1 cellular context compared by ENCODE assay signal in the genomic region with DNA sequence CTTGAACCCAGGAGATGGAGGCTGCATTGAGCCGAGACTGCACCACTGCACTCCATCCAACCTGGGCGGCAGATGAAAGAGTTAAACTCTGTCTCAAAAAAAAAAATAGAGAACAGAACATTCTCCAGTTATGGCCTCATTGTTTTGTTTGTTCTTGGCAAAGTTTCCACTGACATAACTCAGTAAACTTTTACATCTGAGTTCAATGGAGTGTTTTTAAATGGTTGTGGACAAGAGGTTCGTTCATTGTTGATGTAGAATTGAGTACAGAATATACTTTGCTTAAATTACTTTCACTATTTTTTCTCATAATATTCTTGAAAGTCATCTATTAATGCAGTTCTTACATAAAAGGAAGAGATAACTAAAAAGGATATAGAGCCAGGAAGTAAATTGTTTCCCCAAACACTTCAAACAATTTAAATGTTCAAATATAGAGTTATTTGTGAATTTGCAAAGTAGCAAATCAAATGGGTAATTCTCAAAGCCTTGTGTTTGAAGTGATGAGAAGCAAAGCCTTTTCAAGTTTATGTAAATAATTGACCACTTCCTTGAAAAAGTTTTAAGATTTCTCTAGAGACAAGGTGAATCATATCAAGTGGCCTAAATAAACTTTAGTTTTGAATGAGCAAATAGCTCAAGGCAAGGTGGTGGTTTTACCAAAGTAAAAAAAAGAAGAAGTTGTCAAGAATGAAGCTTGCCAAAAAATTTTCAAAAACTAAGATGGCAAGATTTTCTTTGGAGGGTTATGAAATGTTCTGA.
TF ChIP-seq lines count a peak whose summit lies in the region.

No MANE protein-coding gene starts in this region.

TF ChIP-seq in GM12878, 131 proteins besides CTCF, POLR2A, EP300 and RAD21 (continued from another document and continues in another):
- TF ChIP-seq USF1 (IDR thresholded peaks at IDR 0.05; ENCODE audit: borderline replicate concordance, extremely low read length, insufficient read depth, low read depth, low read length) = no peak
- TF ChIP-seq RUNX3 (IDR thresholded peaks at IDR 0.05; ENCODE audit: low read length) = peak; percentile 93
- TF ChIP-seq ATF7 (IDR thresholded peaks at IDR 0.05; ENCODE audit: low read depth) = peak; percentile 85
- TF ChIP-seq CBX5 (IDR thresholded peaks at IDR 0.05; ENCODE audit: low read depth) = no peak
- peak; percentile 48; the same call in 1 of the 2 replicates for TF ChIP-seq IRF4 (IDR thresholded peaks at IDR 0.05; ENCODE audit: low read depth, low read length)
- no peak for TF ChIP-seq REST (IDR thresholded peaks at IDR 0.05; ENCODE audit: low read depth, low read length)
- 0 out of 2 replicates have a peak, but pooled peaks have one; percentile 38 for TF ChIP-seq SPI1 (IDR thresholded peaks at IDR 0.05; ENCODE audit: borderline replicate concordance, insufficient read depth, low read depth, low read length)
- no peak for TF ChIP-seq ZNF274 (IDR thresholded peaks at IDR 0.05; ENCODE audit: insufficient read depth, insufficient read length)
- TF ChIP-seq HDGF (IDR thresholded peaks at IDR 0.05) = no peak
- TF ChIP-seq YY1 (IDR thresholded peaks at IDR 0.05; ENCODE audit: low read depth, low read length) = no peak
- TF ChIP-seq NFYA (IDR thresholded peaks at IDR 0.05; ENCODE audit: borderline replicate concordance, low read depth, low read length) = no peak
- peak; percentile 64; the same call in 1 of the 2 replicates for TF ChIP-seq ZBED1 (IDR thresholded peaks at IDR 0.05; ENCODE audit: borderline replicate concordance)
- TF ChIP-seq ZNF384 (IDR thresholded peaks at IDR 0.05; ENCODE audit: borderline replicate concordance, low read depth, low read length) = peak; percentile 66; the same call in 1 of the 2 replicates
- peak; percentile 23 for TF ChIP-seq IKZF1 (conservative IDR thresholded peaks at IDR 0.05)
- no peak for TF ChIP-seq SMC3 (IDR thresholded peaks at IDR 0.05; ENCODE audit: borderline replicate concordance, low read length)
- TF ChIP-seq, protein P1, sequence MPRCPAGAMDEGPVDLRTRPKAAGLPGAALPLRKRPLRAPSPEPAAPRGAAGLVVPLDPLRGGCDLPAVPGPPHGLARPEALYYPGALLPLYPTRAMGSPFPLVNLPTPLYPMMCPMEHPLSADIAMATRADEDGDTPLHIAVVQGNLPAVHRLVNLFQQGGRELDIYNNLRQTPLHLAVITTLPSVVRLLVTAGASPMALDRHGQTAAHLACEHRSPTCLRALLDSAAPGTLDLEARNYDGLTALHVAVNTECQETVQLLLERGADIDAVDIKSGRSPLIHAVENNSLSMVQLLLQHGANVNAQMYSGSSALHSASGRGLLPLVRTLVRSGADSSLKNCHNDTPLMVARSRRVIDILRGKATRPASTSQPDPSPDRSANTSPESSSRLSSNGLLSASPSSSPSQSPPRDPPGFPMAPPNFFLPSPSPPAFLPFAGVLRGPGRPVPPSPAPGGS (IDR thresholded peaks at IDR 0.05; ENCODE audit: borderline replicate concordance, insufficient read depth, low read depth, low read length, poor library complexity, severe bottlenecking) = peak; percentile 27
- no peak for TF ChIP-seq JUND (IDR thresholded peaks at IDR 0.05; ENCODE audit: low read depth, low read length)
- TF ChIP-seq DPF2 (IDR thresholded peaks at IDR 0.05) = no peak; the same call in 1 of the 2 replicates
- TF ChIP-seq, protein P2, sequence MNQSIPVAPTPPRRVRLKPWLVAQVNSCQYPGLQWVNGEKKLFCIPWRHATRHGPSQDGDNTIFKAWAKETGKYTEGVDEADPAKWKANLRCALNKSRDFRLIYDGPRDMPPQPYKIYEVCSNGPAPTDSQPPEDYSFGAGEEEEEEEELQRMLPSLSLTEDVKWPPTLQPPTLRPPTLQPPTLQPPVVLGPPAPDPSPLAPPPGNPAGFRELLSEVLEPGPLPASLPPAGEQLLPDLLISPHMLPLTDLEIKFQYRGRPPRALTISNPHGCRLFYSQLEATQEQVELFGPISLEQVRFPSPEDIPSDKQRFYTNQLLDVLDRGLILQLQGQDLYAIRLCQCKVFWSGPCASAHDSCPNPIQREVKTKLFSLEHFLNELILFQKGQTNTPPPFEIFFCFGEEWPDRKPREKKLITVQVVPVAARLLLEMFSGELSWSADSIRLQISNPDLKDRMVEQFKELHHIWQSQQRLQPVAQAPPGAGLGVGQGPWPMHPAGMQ (IDR thresholded peaks at IDR 0.05; ENCODE audit: borderline replicate concordance) = no peak
- TF ChIP-seq MTA3 (IDR thresholded peaks at IDR 0.05; ENCODE audit: borderline replicate concordance, low read length) = no peak; the same call in 1 of the 2 replicates
- no peak for TF ChIP-seq PAX8 (IDR thresholded peaks at IDR 0.05)
- no peak for TF ChIP-seq SKIL (IDR thresholded peaks at IDR 0.05; ENCODE audit: low read depth, poor library complexity, severe bottlenecking)
- TF ChIP-seq SRF (IDR thresholded peaks at IDR 0.05; ENCODE audit: low read depth in 2 of 2, low read length in 2 of 2) = no peak
- TF ChIP-seq POLR2AphosphoS5 (IDR thresholded peaks at IDR 0.05; ENCODE audit: low read length) = no peak
- TF ChIP-seq ESRRA (IDR thresholded peaks at IDR 0.05; ENCODE audit: low read length) = no peak
- TF ChIP-seq MEF2B (IDR thresholded peaks at IDR 0.05; ENCODE audit: partially characterized antibody, poor library complexity, severe bottlenecking) = peak; percentile 96
- TF ChIP-seq BHLHE40 (IDR thresholded peaks at IDR 0.05; ENCODE audit: borderline replicate concordance in 1 of 2, low read depth in 2 of 2, low read length in 1 of 2) = peak in 1 of 2 experiments; percentile 30; a peak in 1 of 4 replicates
- TF ChIP-seq, protein P3, sequence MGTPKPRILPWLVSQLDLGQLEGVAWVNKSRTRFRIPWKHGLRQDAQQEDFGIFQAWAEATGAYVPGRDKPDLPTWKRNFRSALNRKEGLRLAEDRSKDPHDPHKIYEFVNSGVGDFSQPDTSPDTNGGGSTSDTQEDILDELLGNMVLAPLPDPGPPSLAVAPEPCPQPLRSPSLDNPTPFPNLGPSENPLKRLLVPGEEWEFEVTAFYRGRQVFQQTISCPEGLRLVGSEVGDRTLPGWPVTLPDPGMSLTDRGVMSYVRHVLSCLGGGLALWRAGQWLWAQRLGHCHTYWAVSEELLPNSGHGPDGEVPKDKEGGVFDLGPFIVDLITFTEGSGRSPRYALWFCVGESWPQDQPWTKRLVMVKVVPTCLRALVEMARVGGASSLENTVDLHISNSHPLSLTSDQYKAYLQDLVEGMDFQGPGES (IDR thresholded peaks at IDR 0.05) = no peak
- 0 out of 2 replicates have a peak, but pooled peaks have one; percentile 24 for TF ChIP-seq GABPA (IDR thresholded peaks at IDR 0.05; ENCODE audit: low read depth)
- no peak for TF ChIP-seq HDAC2 (IDR thresholded peaks at IDR 0.05)
- TF ChIP-seq SIN3A (IDR thresholded peaks at IDR 0.05; ENCODE audit: low read depth, low read length) = no peak
- TF ChIP-seq PKNOX1 (IDR thresholded peaks at IDR 0.05) = no peak
- no peak for TF ChIP-seq BACH1 (IDR thresholded peaks at IDR 0.05; ENCODE audit: borderline replicate concordance)
- TF ChIP-seq MTA2 (IDR thresholded peaks at IDR 0.05; ENCODE audit: low read depth) = peak; percentile 92
- TF ChIP-seq, protein P4, sequence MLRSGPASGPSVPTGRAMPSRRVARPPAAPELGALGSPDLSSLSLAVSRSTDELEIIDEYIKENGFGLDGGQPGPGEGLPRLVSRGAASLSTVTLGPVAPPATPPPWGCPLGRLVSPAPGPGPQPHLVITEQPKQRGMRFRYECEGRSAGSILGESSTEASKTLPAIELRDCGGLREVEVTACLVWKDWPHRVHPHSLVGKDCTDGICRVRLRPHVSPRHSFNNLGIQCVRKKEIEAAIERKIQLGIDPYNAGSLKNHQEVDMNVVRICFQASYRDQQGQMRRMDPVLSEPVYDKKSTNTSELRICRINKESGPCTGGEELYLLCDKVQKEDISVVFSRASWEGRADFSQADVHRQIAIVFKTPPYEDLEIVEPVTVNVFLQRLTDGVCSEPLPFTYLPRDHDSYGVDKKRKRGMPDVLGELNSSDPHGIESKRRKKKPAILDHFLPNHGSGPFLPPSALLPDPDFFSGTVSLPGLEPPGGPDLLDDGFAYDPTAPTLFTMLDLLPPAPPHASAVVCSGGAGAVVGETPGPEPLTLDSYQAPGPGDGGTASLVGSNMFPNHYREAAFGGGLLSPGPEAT (IDR thresholded peaks at IDR 0.05; ENCODE audit: low read depth) = peak; percentile 48; the same call in 1 of the 2 replicates
- peak; percentile 89 for TF ChIP-seq JUNB (IDR thresholded peaks at IDR 0.05)
- TF ChIP-seq NFIC (IDR thresholded peaks at IDR 0.05; ENCODE audit: low read depth, low read length) = peak; percentile 97
- TF ChIP-seq IKZF2 (IDR thresholded peaks at IDR 0.05) = no peak; a peak in 1 of 4 replicates
- TF ChIP-seq GATAD2B (conservative IDR thresholded peaks at IDR 0.05; ENCODE audit: low read depth) = no peak
- no peak for TF ChIP-seq LARP7 (IDR thresholded peaks at IDR 0.05)
- no peak for TF ChIP-seq CHD4 (IDR thresholded peaks at IDR 0.05)
- 0 out of 2 replicates have a peak, but pooled peaks have one; percentile 47 for TF ChIP-seq CBFB (IDR thresholded peaks at IDR 0.05; ENCODE audit: low read depth)
- TF ChIP-seq ETV6 (conservative IDR thresholded peaks at IDR 0.05 in 1 of 2, IDR thresholded peaks at IDR 0.05 in 1 of 2; ENCODE audit: borderline replicate concordance in 1 of 2, low read depth in 1 of 2) = peak in 1 of 2 experiments; percentile 90; a peak in 1 of 4 replicates
- no peak for TF ChIP-seq HSF1 (IDR thresholded peaks at IDR 0.05; ENCODE audit: low read depth, low read length)
- TF ChIP-seq KAT2A (conservative IDR thresholded peaks at IDR 0.05; ENCODE audit: control insufficient read depth, low read depth, low read length) = no peak
- peak; percentile 31; the same call in 1 of the 2 replicates for TF ChIP-seq CREB1 (IDR thresholded peaks at IDR 0.05; ENCODE audit: low read depth)
- peak; percentile 48; the same call in 1 of the 3 replicates for TF ChIP-seq POU2F2 (IDR thresholded peaks at IDR 0.05; ENCODE audit: borderline replicate concordance, low read depth, low read length)
- TF ChIP-seq ZNF217 (IDR thresholded peaks at IDR 0.05) = peak; percentile 86
- peak; percentile 92; the same call in 1 of the 2 replicates for TF ChIP-seq FOXM1 (IDR thresholded peaks at IDR 0.05; ENCODE audit: low read depth, low read length)
- TF ChIP-seq RCOR1 (conservative IDR thresholded peaks at IDR 0.05; ENCODE audit: low read depth, low read length) = no peak
- no peak for TF ChIP-seq NRF1 (conservative IDR thresholded peaks at IDR 0.05; ENCODE audit: low read depth, low read length)
